8 cellular contexts compared by ENCODE assay signal in genomic region chr5:179623906-179624741, GRCh38. TPM values are rescaled to one million over a fixed set of nuclear protein-coding genes. Genes with fewer than 3 reads are reported as not detected.
DNase-seq lines count a peak whose midpoint lies in the region; ATAC-seq and TF ChIP-seq lines count a peak whose summit lies in the region.

No MANE protein-coding gene starts in this region.

- H3K36me3 ChIP-seq in SJSA1, result peaks cover 42% of the 10 kb centered on the region
- H3K36me3 ChIP-seq in adrenal gland (replicated peaks in 1 of 2), result peaks cover 0 to 34% of the 10 kb centered on the region in 2 donors

- H3K4me3 ChIP-seq in SJSA1 (peak overlapping the region; percentile 84), adrenal gland (peak overlapping the region; percentile 19 to 98 (median 58)), skeletal muscle cell (ENCODE audit: low read depth, low read length) (peak overlapping the region; percentile 63)

- H3K9me3 ChIP-seq in SJSA1 (replicated peaks), result no peaks in the 10 kb centered on the region
- H3K9me3 ChIP-seq in adrenal gland (replicated peaks in 1 of 3), result no peaks in the 10 kb centered on the region

- ATAC-seq in GM18505 (IDR thresholded peaks at IDR 0.05; ENCODE audit: unreplicated experiment) (peak; percentile 9), HG03064 (IDR thresholded peaks at IDR 0.05; ENCODE audit: low read depth, unreplicated experiment) (peak; percentile 21)

- DNase-seq in SJSA1 (ENCODE audit: low read depth in 1 of 2, low spot score in 2 of 2) (peak; percentile 79 to 89), adrenal gland (peak; percentile 50 to 77 (median 58)), hepatic stellate cell (ENCODE audit: low spot score) (peak; percentile 93), skeletal muscle cell (ENCODE audit: low read depth) (peak; percentile 59), NCI-H2227 treated with DMSO at 0.1 percent for 48 hours (lab: John Stamatoyannopoulos, UW) (no peak), pons (ENCODE audit: low spot score) (no peak)

- TF ChIP-seq POLR2A in GM18505 (IDR thresholded peaks at IDR 0.05; ENCODE audit: borderline replicate concordance, extremely low read depth, insufficient read depth, insufficient read length) (no peak), adrenal gland (IDR thresholded peaks at IDR 0.05) (no peak)

- TF ChIP-seq CTCF in adrenal gland (IDR thresholded peaks at IDR 0.05), result peak in 1 of 6 experiments; percentile 39

- intact Hi-C loops in adrenal gland (cut with DNase I), result no loop called here

- H3K27me3 ChIP-seq in SJSA1 (replicated peaks) (no peaks in the 10 kb centered on the region), adrenal gland (no peaks in the 10 kb centered on the region)

- H3K4me1 ChIP-seq in SJSA1 (replicated peaks), result peaks cover 52% of the 10 kb centered on the region
- H3K4me1 ChIP-seq in adrenal gland (replicated peaks in 1 of 2), result peaks cover 24 to 44% of the 10 kb centered on the region in 2 donors

- peak overlapping the region; percentile 89 for H3K27ac ChIP-seq in SJSA1
- peak overlapping the region; percentile 82 to 100 (median 100) for H3K27ac ChIP-seq in adrenal gland

- WGBS in adrenal gland, 4 donors, result 1 to 10% (median 3%) methylated on average over 26 to 68 of the region's 68 CpGs

RNA-seq across cellular contexts. Expression of gene HNRNPH1, which starts 0.7 kb away (rescaled TPM):
- 639 and 733 TPM in 2 replicates for total RNA-seq in SJSA1 (2014; rRNA removed; shearing (Covaris generic))
- 100 to 1,000 TPM; 131 to 516 (median 337) TPM for total RNA-seq in adrenal gland
- polyA plus RNA-seq in adrenal gland, result 100 to 1,000 TPM; 284 to 516 (median 357) TPM

RNA-seq across cellular contexts. Expression of gene CBY3, which starts 56.7 kb away (rescaled TPM):
- not detected in 2 replicates for total RNA-seq in SJSA1 (2014; rRNA removed; shearing (Covaris generic))
- not detected for total RNA-seq in adrenal gland
- polyA plus RNA-seq in adrenal gland, result under 1 TPM in 1 of 3 donors, not detected in 2; 0.10 TPM

Comparison
In these comparisons a context has a peak if more than half of its experiments do, and no peak if none do; other contexts are left out.
1. DNase-seq: peak in SJSA1 (2 of 2), adrenal gland (7 of 7), hepatic stellate cell (single experiment) and skeletal muscle cell (single experiment); none in NCI-H2227 treated with DMSO at 0.1 percent for 48 hours (single experiment) and pons (single experiment).
2. Peak in every context shown above with its lines, with median percentiles within 50 percentile points of each other: H3K4me3 ChIP-seq.